ENCODE assay signal across 14 cellular contexts in the genomic region with DNA sequence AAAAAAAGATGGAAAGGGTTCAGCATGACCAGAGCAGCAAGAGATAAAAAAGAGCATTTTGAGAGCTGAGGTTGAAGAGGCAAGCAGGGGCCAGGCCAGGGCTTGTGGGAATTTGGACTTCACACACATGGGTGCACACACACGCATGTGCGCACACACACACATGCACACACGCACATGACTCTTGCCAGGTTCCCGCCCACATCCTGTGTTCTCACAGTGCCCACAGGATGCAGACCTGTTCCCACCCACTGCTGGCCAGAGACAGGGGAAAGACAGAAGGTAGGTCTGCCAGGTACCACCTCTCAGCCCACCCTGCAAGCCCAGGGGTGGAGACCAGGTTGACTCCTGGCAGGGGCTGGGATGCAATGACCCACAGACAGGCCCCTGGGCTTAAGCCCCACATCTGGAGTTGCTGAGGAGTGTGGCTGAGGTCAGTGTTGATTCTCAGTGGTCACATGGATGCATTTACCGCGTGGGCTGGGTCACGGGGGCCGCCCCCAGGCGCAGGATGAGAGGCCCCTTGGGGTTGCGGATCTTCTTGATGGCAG. TPM values are rescaled to one million over a fixed set of nuclear protein-coding genes. Genes with fewer than 3 reads are reported as not detected.
DNase-seq lines count a peak whose midpoint lies in the region; ATAC-seq and TF ChIP-seq lines count a peak whose summit lies in the region.
"Had no signal": no experiment of that assay in that cellular context is flagged by ENCODE, and none has a peak within 500 bp of the region (broad histone marks: within the 10 kb centered on the region; RNA-seq: fewer than 3 reads in every experiment).

No MANE protein-coding gene starts in this region.

- no peaks in the 10 kb centered on the region for H3K9me3 ChIP-seq in PC-9 (ENCODE audit: insufficient read depth, low read depth)
- H3K9me3 ChIP-seq: heart left ventricle had no signal

- H3K9me2 ChIP-seq in PC-9 (ENCODE audit: insufficient read depth), result no peaks in the 10 kb centered on the region

- POLR2A ChIA-PET in PC-9 (lab: Charles Lee; ENCODE audit: unreplicated experiment), result no interaction called here

- H3K4me3 ChIP-seq in PC-9 (no peak overlapping the region), coronary artery (no peak overlapping the region)
- H3K4me3 ChIP-seq: heart left ventricle had no signal

- peaks cover 25% of the 10 kb centered on the region for H3K4me1 Mint-ChIP-seq in activated CD8-positive, alpha-beta memory T cell treated with anti-CD3 and anti-CD28 coated beads, Interleukin-2, amount 10 ng/mL, durations not matched to agents 7 days and 5 days
- peaks cover 27% of the 10 kb centered on the region for H3K4me1 Mint-ChIP-seq in stimulated activated naive CD8-positive, alpha-beta T cell treated with anti-CD3 and anti-CD28 coated beads, Interleukin-15, amount 100 ng/mL, for 72 hours
- H3K4me1 Mint-ChIP-seq in type B pancreatic cell (ENCODE audit: unreplicated experiment), result peaks cover 43% of the 10 kb centered on the region

- CTCF ChIA-PET in activated CD8-positive, alpha-beta memory T cell treated with anti-CD3 and anti-CD28 coated beads, Interleukin-2, amount 10 ng/mL, durations not matched to agents 7 days and 5 days (lab: Charles Lee), result interaction anchor here (1.7 to 8.4 kb wide), 2 partner anchors 17 to 46 kb away, joined by 4 to 43 read pairs; no protein-coding TSS in a partner anchor
- CTCF ChIA-PET in PC-9 (lab: Charles Lee), result no interaction called here

- H3K36me3 ChIP-seq in PC-9 (ENCODE audit: low read depth), result no peaks in the 10 kb centered on the region

- H2AFZ ChIP-seq in PC-9, result no peak overlapping the region

- H3K27me3 ChIP-seq in PC-9 (ENCODE audit: insufficient read depth, low read depth), result no peaks in the 10 kb centered on the region

- no peaks in the 10 kb centered on the region for H4K20me1 ChIP-seq in PC-9 (ENCODE audit: insufficient read depth)

- no peaks in the 10 kb centered on the region for H3K9me3 Mint-ChIP-seq in activated CD8-positive, alpha-beta memory T cell treated with anti-CD3 and anti-CD28 coated beads, Interleukin-2, amount 10 ng/mL, durations not matched to agents 7 days and 5 days (ENCODE audit: low read depth)
- no peaks in the 10 kb centered on the region for H3K9me3 Mint-ChIP-seq in stimulated activated naive CD8-positive, alpha-beta T cell treated with anti-CD3 and anti-CD28 coated beads, Interleukin-15, amount 100 ng/mL, for 72 hours
- H3K9me3 Mint-ChIP-seq in type B pancreatic cell, result no peaks in the 10 kb centered on the region
- H3K9me3 Mint-ChIP-seq: dendritic cell treated with granulocyte-macrophage colony-stimulating factor and Interleukin-4, amounts not matched to agents 40 ng/mL and 50 ng/mL, for 4 days had no signal

- DNase-seq in activated CD8-positive, alpha-beta memory T cell treated with anti-CD3 and anti-CD28 coated beads, Interleukin-2, amount 10 ng/mL, durations not matched to agents 7 days and 5 days, result peak; percentile 80
- DNase-seq in activated CD8-positive, alpha-beta memory T cell treated with anti-CD3 and anti-CD28 coated beads for 24 hours, result no peak
- DNase-seq in PC-9, result no peak
- DNase-seq in coronary artery (ENCODE audit: low spot score), result no peak
- peak in 1 of 2 donors; percentile 27 for DNase-seq in stimulated activated naive CD8-positive, alpha-beta T cell treated with anti-CD3 and anti-CD28 coated beads, Interleukin-15, amount 100 ng/mL, for 72 hours
- DNase-seq in 8988T, result no peak
- no peak for DNase-seq in type B pancreatic cell (ENCODE audit: extremely low spot score, unreplicated experiment)
- DNase-seq: ACHN; activated CD8-positive, alpha-beta memory T cell treated with anti-CD3 and anti-CD28 coated beads, Interleukin-2, amount 50 U/mL, for 4 hours; GDM1; NCI-H510A had no signal

- BruUV-seq in PC-9 (replicated peaks; lab: Mats Ljungman, UMichigan), result no TSS peak

- peak overlapping the region; percentile 61 for H3K4me2 ChIP-seq in PC-9

- intact Hi-C loops in PC-9 (cut with micrococcal nuclease; ENCODE audit: unreplicated experiment), result no loop called here

- H3K4me3 Mint-ChIP-seq in activated CD8-positive, alpha-beta memory T cell treated with anti-CD3 and anti-CD28 coated beads, Interleukin-2, amount 10 ng/mL, durations not matched to agents 7 days and 5 days, result no peak overlapping the region
- no peak overlapping the region for H3K4me3 Mint-ChIP-seq in stimulated activated naive CD8-positive, alpha-beta T cell treated with anti-CD3 and anti-CD28 coated beads, Interleukin-15, amount 100 ng/mL, for 72 hours
- no peak overlapping the region for H3K4me3 Mint-ChIP-seq in type B pancreatic cell
- H3K4me3 Mint-ChIP-seq: dendritic cell treated with granulocyte-macrophage colony-stimulating factor and Interleukin-4, amounts not matched to agents 40 ng/mL and 50 ng/mL, for 4 days had no signal

- peaks cover 30% of the 10 kb centered on the region for H3F3A ChIP-seq in PC-9 (ENCODE audit: insufficient read depth, low read depth)

- H3K27ac ChIP-seq in PC-9, result no peak overlapping the region
- H3K27ac ChIP-seq in coronary artery, result peak overlapping the region; percentile 79 to 97

- no peaks in the 10 kb centered on the region for H3K79me2 ChIP-seq in PC-9 (ENCODE audit: low read depth)

- peaks cover 10% of the 10 kb centered on the region for H3K27me3 Mint-ChIP-seq in activated CD8-positive, alpha-beta memory T cell treated with anti-CD3 and anti-CD28 coated beads, Interleukin-2, amount 10 ng/mL, durations not matched to agents 7 days and 5 days
- peaks cover 16% of the 10 kb centered on the region for H3K27me3 Mint-ChIP-seq in stimulated activated naive CD8-positive, alpha-beta T cell treated with anti-CD3 and anti-CD28 coated beads, Interleukin-15, amount 100 ng/mL, for 72 hours
- peaks cover 8% of the 10 kb centered on the region for H3K27me3 Mint-ChIP-seq in type B pancreatic cell

- H3K27ac Mint-ChIP-seq in activated CD8-positive, alpha-beta memory T cell treated with anti-CD3 and anti-CD28 coated beads, Interleukin-2, amount 10 ng/mL, durations not matched to agents 7 days and 5 days, result peak overlapping the region; percentile 9
- H3K27ac Mint-ChIP-seq in stimulated activated naive CD8-positive, alpha-beta T cell treated with anti-CD3 and anti-CD28 coated beads, Interleukin-15, amount 100 ng/mL, for 72 hours, result peak overlapping the region in 1 of 2 donors; percentile 92
- no peak overlapping the region for H3K27ac Mint-ChIP-seq in type B pancreatic cell
- H3K27ac Mint-ChIP-seq: dendritic cell treated with granulocyte-macrophage colony-stimulating factor and Interleukin-4, amounts not matched to agents 40 ng/mL and 50 ng/mL, for 4 days had no signal

- H3K4me1 ChIP-seq in PC-9 (replicated peaks; ENCODE audit: insufficient read depth), result peaks cover 37% of the 10 kb centered on the region

- ATAC-seq in activated CD8-positive, alpha-beta memory T cell treated with anti-CD3 and anti-CD28 coated beads, Interleukin-2, amount 10 ng/mL, durations not matched to agents 7 days and 5 days, result peak; percentile 69
- peak; percentile 49 for ATAC-seq in stimulated activated naive CD8-positive, alpha-beta T cell treated with anti-CD3 and anti-CD28 coated beads, Interleukin-15, amount 100 ng/mL, for 72 hours
- ATAC-seq in GM18870 (IDR thresholded peaks at IDR 0.05; ENCODE audit: unreplicated experiment), result no peak
- ATAC-seq: heart left ventricle had no signal

- no peaks in the 10 kb centered on the region for H3K36me3 Mint-ChIP-seq in activated CD8-positive, alpha-beta memory T cell treated with anti-CD3 and anti-CD28 coated beads, Interleukin-2, amount 10 ng/mL, durations not matched to agents 7 days and 5 days
- no peaks in the 10 kb centered on the region for H3K36me3 Mint-ChIP-seq in type B pancreatic cell

- TF ChIP-seq CTCF in PC-9 (conservative IDR thresholded peaks at IDR 0.05) (no peak), coronary artery (IDR thresholded peaks at IDR 0.05) (no peak), type B pancreatic cell (conservative IDR thresholded peaks at IDR 0.05) (no peak)

RNA-seq across cellular contexts. Expression of gene COL16A1, which starts 4.4 kb away (rescaled TPM):
- total RNA-seq in activated CD8-positive, alpha-beta memory T cell treated with anti-CD3 and anti-CD28 coated beads, Interleukin-2, amount 10 ng/mL, durations not matched to agents 7 days and 5 days, result not detected
- total RNA-seq in PC-9 (2021) (3.6 and 4.8 TPM in 2 replicates), type B pancreatic cell (ENCODE audit: low replicate concordance) (4.6 and 53.5 TPM in 2 replicates)

RNA-seq across cellular contexts. Expression of gene PEF1, which starts 54.7 kb away (rescaled TPM):
- total RNA-seq in activated CD8-positive, alpha-beta memory T cell treated with anti-CD3 and anti-CD28 coated beads, Interleukin-2, amount 10 ng/mL, durations not matched to agents 7 days and 5 days, result 10 to 100 TPM; 45.9 to 47.1 TPM
- 40.3 and 44.5 TPM in 2 replicates for total RNA-seq in PC-9 (2021)
- 45.2 and 48.3 TPM in 2 replicates for total RNA-seq in type B pancreatic cell (ENCODE audit: low replicate concordance)
